Comparison of ENCODE assay signal across 10 cellular contexts in genomic region chr1:95742591-95743089, GRCh38.
DNase-seq lines count a peak whose midpoint lies in the region; ATAC-seq, FAIRE-seq and TF ChIP-seq lines count a peak whose summit lies in the region.
"Had no signal": no experiment of that assay in that cellular context is flagged by ENCODE, and none has a peak within 500 bp of the region (broad histone marks: within the 10 kb centered on the region; RNA-seq: fewer than 3 reads in every experiment).

No MANE protein-coding gene starts in this region.

- intact Hi-C loops in left colon (cut with DNase I, micrococcal nuclease) = no loop called here

- DNase-seq in NCI-H2107 treated with DMSO at 0.1 percent for 48 hours (lab: John Stamatoyannopoulos, UW; ENCODE audit: unreplicated experiment) (peak; percentile 99), dedifferentiated amniotic fluid mesenchymal stem cell (ENCODE audit: extremely low spot score) (peak; percentile 63), progenitor cell of endocrine pancreas (ENCODE audit: low spot score, unreplicated experiment) (no peak), GM12891 (ENCODE audit: insufficient read length, low spot score) (no peak), left colon (no peak)
- no peak for DNase-seq in activated effector memory CD4-positive, alpha-beta T cell treated with Interleukin-2 at 50 U/mL for 16 hours
- DNase-seq: activated effector memory CD4-positive, alpha-beta T cell treated with anti-CD3 and anti-CD28 coated beads, Interleukin-2, amount 50 U/mL, for 16 hours; SK-N-SH had no signal

- H3K27me3 Mint-ChIP-seq in progenitor cell of endocrine pancreas = no peaks in the 10 kb centered on the region

- peaks cover 36% of the 10 kb centered on the region for H3K4me1 Mint-ChIP-seq in progenitor cell of endocrine pancreas (ENCODE audit: low read depth)

- ATAC-seq in GM19463 (IDR thresholded peaks at IDR 0.05; ENCODE audit: unreplicated experiment) = peak; percentile 79
- no peak for ATAC-seq in left colon
- ATAC-seq in GM21367 (IDR thresholded peaks at IDR 0.05; ENCODE audit: unreplicated experiment) = no peak

- no peak for TF ChIP-seq POLR2A in GM12891 (IDR thresholded peaks at IDR 0.05; ENCODE audit: low read depth, low read length)

- no peak for TF ChIP-seq CTCF in progenitor cell of endocrine pancreas (IDR thresholded peaks at IDR 0.05; ENCODE audit: unreplicated experiment)

- H3K9me3 Mint-ChIP-seq in progenitor cell of endocrine pancreas (ENCODE audit: low read depth) = peaks cover 39% of the 10 kb centered on the region

- FAIRE-seq in GM12891 (lab: Jason Lieb, UNC) = no peak

- H3K36me3 Mint-ChIP-seq in progenitor cell of endocrine pancreas (ENCODE audit: insufficient read depth) = peaks cover 13% of the 10 kb centered on the region

- peak overlapping the region; percentile 93 for H3K27ac Mint-ChIP-seq in progenitor cell of endocrine pancreas

- no peak overlapping the region for H3K4me3 Mint-ChIP-seq in progenitor cell of endocrine pancreas (ENCODE audit: low read depth)

TF ChIP-seq in GM12891, 5 proteins besides CTCF, POLR2A, EP300 and RAD21:
- no peak for TF ChIP-seq TAF1 (IDR thresholded peaks at IDR 0.05; ENCODE audit: low read depth, low read length)
- TF ChIP-seq POU2F2 (IDR thresholded peaks at IDR 0.05; ENCODE audit: low read depth, low read length) = no peak
- TF ChIP-seq SPI1 (IDR thresholded peaks at IDR 0.05; ENCODE audit: low read depth, low read length) = no peak
- no peak for TF ChIP-seq PAX5 (IDR thresholded peaks at IDR 0.05; ENCODE audit: insufficient read depth, low read length, severe bottlenecking)
- no peak for TF ChIP-seq POLR2AphosphoS5 (IDR thresholded peaks at IDR 0.05; ENCODE audit: low read depth, low read length)
TF ChIP-seq in GM12891: peak in this region for 0.

Comparison
In these comparisons a context has a peak if more than half of its experiments do, and no peak if none do; other contexts are left out.
1. DNase-seq: peak in NCI-H2107 treated with DMSO at 0.1 percent for 48 hours (single experiment) and dedifferentiated amniotic fluid mesenchymal stem cell (single experiment); none in progenitor cell of endocrine pancreas (single experiment), GM12891 (single experiment), left colon (0 of 2) and activated effector memory CD4-positive, alpha-beta T cell treated with Interleukin-2 at 50 U/mL for 16 hours (single experiment).